Comparison of ENCODE assay signal across 7 cellular contexts in the genomic region with DNA sequence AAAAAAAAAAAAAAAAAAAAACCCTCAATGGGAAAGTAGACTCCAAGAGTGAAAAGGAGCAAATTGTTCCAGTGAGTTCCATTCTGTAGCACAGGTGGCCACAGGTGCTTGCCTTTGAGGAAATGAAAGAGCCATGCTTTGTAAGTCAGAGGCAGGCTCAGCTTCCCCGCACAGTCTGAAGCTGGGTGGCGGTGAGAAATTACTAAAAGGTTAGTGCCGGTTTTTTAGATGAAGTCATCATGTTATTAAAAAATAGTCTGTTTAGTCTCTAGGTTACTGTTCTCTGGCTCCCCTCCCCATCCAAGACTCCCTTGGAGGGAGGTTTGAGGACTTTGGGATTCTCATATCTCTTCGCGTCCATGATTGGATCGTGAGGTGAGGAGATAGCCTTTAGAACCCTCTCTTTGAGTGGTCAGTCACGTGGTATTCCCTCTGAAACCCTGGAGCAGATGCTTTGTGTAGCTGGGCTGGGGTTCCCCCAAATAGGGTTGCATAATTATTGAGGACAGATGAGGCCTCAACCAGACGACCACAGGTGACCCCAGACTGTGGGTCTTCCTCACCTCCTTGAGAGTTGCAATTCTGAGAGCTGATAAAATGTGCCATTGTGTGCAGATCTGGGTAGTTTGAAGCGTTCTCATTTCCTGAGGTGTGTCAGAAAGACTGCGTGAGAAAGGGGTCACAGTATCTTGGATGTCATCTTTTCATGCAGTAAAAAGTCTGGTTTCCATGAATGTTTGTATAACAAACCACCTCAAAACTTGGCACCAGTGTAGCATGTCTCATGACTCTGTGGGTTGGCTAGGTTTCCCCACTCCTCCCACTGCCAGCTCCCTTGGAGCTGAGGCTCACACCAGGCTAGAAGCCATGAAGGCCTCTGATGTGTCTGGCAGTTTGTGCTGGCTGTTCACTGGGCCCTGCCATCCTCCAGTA. TPM values are rescaled to one million over a fixed set of nuclear protein-coding genes. Genes with fewer than 3 reads are reported as not detected.
DNase-seq lines count a peak whose midpoint lies in the region; ATAC-seq and TF ChIP-seq lines count a peak whose summit lies in the region.

No MANE protein-coding gene starts in this region.

- peak overlapping the region; percentile 72 for H3K27ac ChIP-seq in Panc1 (ENCODE audit: low read length)
- H3K27ac ChIP-seq in adrenal gland, result peak overlapping the region; percentile 15 to 89 (median 77)
- peak overlapping the region; percentile 96 for H3K27ac ChIP-seq in right cardiac atrium (ENCODE audit: low read length)

- CTCF ChIA-PET in Panc1 (lab: Charles Lee), result interaction anchor here (0.7 kb wide), 1 partner anchor 27 kb away, joined by 13 read pairs; no protein-coding TSS in a partner anchor

- no peak for TF ChIP-seq CTCF in Panc1 (IDR thresholded peaks at IDR 0.05)
- no peak for TF ChIP-seq CTCF in adrenal gland (IDR thresholded peaks at IDR 0.05)

- H3K9me3 ChIP-seq in Panc1 (ENCODE audit: control insufficient read depth, insufficient read depth, low read depth, low read length), result no peaks in the 10 kb centered on the region
- no peaks in the 10 kb centered on the region for H3K9me3 ChIP-seq in adrenal gland (replicated peaks in 1 of 3)
- H3K9me3 ChIP-seq in right cardiac atrium (ENCODE audit: control insufficient read depth, low read length), result no peaks in the 10 kb centered on the region

- DNase-seq in Panc1 (ENCODE audit: low read depth, low spot score), result no peak
- peak; percentile 75 to 92 (median 89) for DNase-seq in adrenal gland
- peak; percentile 76 to 82 (median 78) for DNase-seq in right cardiac atrium
- peak; percentile 64 for DNase-seq in stimulated activated CD4-positive, alpha-beta T cell treated with anti-CD3 and anti-CD28 coated beads, Interleukin-15, amount 100 ng/mL, for 24 hours
- no peak for DNase-seq in HT-29 (ENCODE audit: low spot score)

- in situ Hi-C loops in Panc1 (cut with HindIII; ENCODE audit: low pct_unique_long_range_greater_than_20kb, low sequenced_read_pairs), result no loop called here

- H3K4me1 ChIP-seq in Panc1 (ENCODE audit: control insufficient read depth, insufficient read depth, low read length) (peaks cover 34% of the 10 kb centered on the region), adrenal gland (replicated peaks in 1 of 2) (peaks cover 30 to 42% of the 10 kb centered on the region in 2 donors), right cardiac atrium (ENCODE audit: control insufficient read depth, insufficient read depth, low read length) (peaks cover 34% of the 10 kb centered on the region)

- H3K4me3 ChIP-seq in Panc1 (ENCODE audit: low read depth in 2 of 2, low read length in 2 of 2), result no peak overlapping the region
- no peak overlapping the region for H3K4me3 ChIP-seq in adrenal gland
- no peak overlapping the region for H3K4me3 ChIP-seq in right cardiac atrium (ENCODE audit: low read length)

- ATAC-seq in GM18861 (IDR thresholded peaks at IDR 0.05; ENCODE audit: unreplicated experiment), result peak; percentile 40
- peak; percentile 65 for ATAC-seq in HG02870 (IDR thresholded peaks at IDR 0.05; ENCODE audit: unreplicated experiment)
- peak; percentile 55 for ATAC-seq in Panc1
- peak; percentile 61 to 69 for ATAC-seq in right cardiac atrium

- no TSS peak for BruUV-seq in Panc1 (replicated peaks; lab: Mats Ljungman, UMichigan)

- peaks cover 5% of the 10 kb centered on the region; the same call in 1 of the 2 replicates for H3K36me3 ChIP-seq in Panc1 (ENCODE audit: control insufficient read depth, insufficient read depth, low read length)
- no peaks in the 10 kb centered on the region for H3K36me3 ChIP-seq in adrenal gland (replicated peaks in 1 of 2)

- H3K27me3 ChIP-seq in Panc1 (ENCODE audit: control insufficient read depth, insufficient read depth, low read length) (no peaks in the 10 kb centered on the region), adrenal gland (no peaks in the 10 kb centered on the region), right cardiac atrium (ENCODE audit: control insufficient read depth, insufficient read depth) (no peaks in the 10 kb centered on the region)

- intact Hi-C loops in Panc1 (cut with micrococcal nuclease; ENCODE audit: unreplicated experiment) (no loop called here), adrenal gland (cut with DNase I) (no loop called here), right cardiac atrium (cut with DNase I) (no loop called here)

- POLR2A ChIA-PET in Panc1 (lab: Charles Lee), result interaction anchor here (0.7 kb wide), 1 partner anchor 163 kb away, joined by 10 read pairs; no protein-coding TSS in a partner anchor

- peak in 1 of 2 donors; percentile 59 for TF ChIP-seq POLR2A in adrenal gland (IDR thresholded peaks at IDR 0.05)

- 72 to 84% (median 77%) methylated on average over 10 of the region's 10 CpGs for whole genome bisulfite sequencing in adrenal gland, 4 donors
- WGBS in right cardiac atrium, result 59% methylated on average over 10 of the region's 10 CpGs

RNA-seq across cellular contexts. Expression of gene OGDH, which starts 27.1 kb away (rescaled TPM):
- total RNA-seq in Panc1 (2021; ENCODE audit: unreplicated experiment) (166 TPM), adrenal gland (100 to 1,000 TPM; 128 to 284 (median 151) TPM), right cardiac atrium (100 to 1,000 TPM; 347 to 406 (median 380) TPM)
- polyA plus RNA-seq in Panc1 (2012; ENCODE audit: insufficient read length), result 167 TPM
- polyA plus RNA-seq in adrenal gland (100 to 1,000 TPM in 1 of 3 donors, 10 to 100 TPM in 2; 46.0 to 148 (median 59.8) TPM), right cardiac atrium (168 TPM)
- 72.0 and 81.6 TPM in 2 replicates for total RNA-seq in HT-29 (2014; rRNA removed; shearing (Covaris generic))

RNA-seq across cellular contexts. Expression of gene TMED4, which starts 51.5 kb away (rescaled TPM):
- total RNA-seq in Panc1 (2021; ENCODE audit: unreplicated experiment) (123 TPM), adrenal gland (100 to 1,000 TPM in 6 of 8 donors, 10 to 100 TPM in 2; 87.5 to 189 (median 127) TPM), right cardiac atrium (10 to 100 TPM; 63.2 to 75.2 (median 66.6) TPM)
- polyA plus RNA-seq in Panc1 (2012; ENCODE audit: insufficient read length), result 186 TPM
- polyA plus RNA-seq in adrenal gland (10 to 100 TPM; 45.2 to 64.9 (median 46.7) TPM), right cardiac atrium (63.9 TPM)
- total RNA-seq in HT-29 (2014; rRNA removed; shearing (Covaris generic)), result 119 and 134 TPM in 2 replicates

RNA-seq across cellular contexts. Expression of gene DDX56, which starts 59.8 kb away (rescaled TPM):
- total RNA-seq in Panc1 (2021; ENCODE audit: unreplicated experiment) (147 TPM), adrenal gland (10 to 100 TPM; 35.9 to 90.0 (median 54.7) TPM), right cardiac atrium (10 to 100 TPM; 23.4 to 35.5 (median 28.2) TPM)
- polyA plus RNA-seq in Panc1 (2012; ENCODE audit: insufficient read length), result 124 TPM
- polyA plus RNA-seq in adrenal gland (100 to 1,000 TPM in 2 of 3 donors, 10 to 100 TPM in 1; 71.4 to 543 (median 232) TPM), right cardiac atrium (24.1 TPM)
- 147 and 164 TPM in 2 replicates for total RNA-seq in HT-29 (2014; rRNA removed; shearing (Covaris generic))

Comparison
In these comparisons a context has a peak if more than half of its experiments do, and no peak if none do; other contexts are left out.
1. DNase-seq: peak in adrenal gland (7 of 7), right cardiac atrium (3 of 3) and stimulated activated CD4-positive, alpha-beta T cell treated with anti-CD3 and anti-CD28 coated beads, Interleukin-15, amount 100 ng/mL, for 24 hours (single experiment); none in Panc1 (single experiment) and HT-29 (single experiment).
2. Peak in every context shown above with its lines, with median percentiles within 50 percentile points of each other: ATAC-seq and H3K27ac ChIP-seq.